ENCODE assay signal across 33 cellular contexts in genomic region chr6:40879169-40879568, GRCh38.
DNase-seq lines count a peak whose midpoint lies in the region; ATAC-seq, FAIRE-seq and TF ChIP-seq lines count a peak whose summit lies in the region.
"Had no signal": no experiment of that assay in that cellular context is flagged by ENCODE, and none has a peak within 500 bp of the region (broad histone marks: within the 10 kb centered on the region; RNA-seq: fewer than 3 reads in every experiment).

No MANE protein-coding gene starts in this region.

- H4K20me1 ChIP-seq in SK-N-SH (ENCODE audit: insufficient read depth) (no peaks in the 10 kb centered on the region), H1 (replicated peaks in 1 of 2; ENCODE audit: control insufficient read depth in 1 of 2, insufficient read depth in 2 of 2, low read length in 2 of 2) (no peaks in the 10 kb centered on the region)
- H4K20me1 ChIP-seq: BLaER1; BLaER1 treated with 17β-estradiol and CSF1 and Interleukin-3, amounts not matched to agents 10 nM and 100 nM had no signal

- intact Hi-C loops in aorta (cut with DNase I) (no loop called here), stomach (cut with DNase I; ENCODE audit: low total_unique reads) (no loop called here)

- no peaks in the 10 kb centered on the region for H3K79me1 ChIP-seq in H1 (ENCODE audit: low read depth, low read length)

- no peak overlapping the region for H3K14ac ChIP-seq in H1 (ENCODE audit: insufficient read length)

- no peaks in the 10 kb centered on the region for H3K23me2 ChIP-seq in H1 (ENCODE audit: low read depth, low read length)

- CTCF ChIA-PET in SK-N-SH (lab: Yijun Ruan, JAX) (no interaction called here), HEK293 (lab: Yijun Ruan, JAX) (interaction anchor here (0.6 kb wide), 1 partner anchor 275 kb away, joined by 4 read pairs; no protein-coding TSS in a partner anchor), H1 (lab: Charles Lee; ENCODE audit: partially characterized antibody) (interaction anchor here (0.6 to 2.0 kb wide), 4 partner anchors 24 to 810 kb away, joined by 3 to 6 read pairs (median 4); no protein-coding TSS in a partner anchor)

- no peak overlapping the region for H4K8ac ChIP-seq in H1 (ENCODE audit: extremely low read depth, insufficient read depth, low read length)

- TF ChIP-seq CTCF in SK-N-SH (IDR thresholded peaks at IDR 0.05) = no peak
- no peak for TF ChIP-seq CTCF in HEK293 (tag by site-specific recombination; IDR thresholded peaks at IDR 0.05)
- TF ChIP-seq CTCF in H1 (IDR thresholded peaks at IDR 0.05; ENCODE audit: control extremely low read depth in 1 of 3, insufficient read depth in 1 of 3, low read depth in 1 of 3, low read length in 3 of 3) = no peak
- TF ChIP-seq CTCF in stomach (IDR thresholded peaks at IDR 0.05) = no peak

- no peak overlapping the region for H2BK5ac ChIP-seq in H1 (ENCODE audit: low read depth, low read length)

- 27% methylated on average over 2 of the region's 2 CpGs for WGBS in SK-N-SH (ENCODE audit: low lambda C conversion rate)
- 97% methylated on average over 2 of the region's 2 CpGs; no CpG with 5 or more reads in 1 of the 2 experiments for WGBS in H1 (ENCODE audit: extremely low coverage in 1 of 2, insufficient coverage in 1 of 2, insufficient read length in 1 of 2, insufficient replicate concordance in 2 of 2, low coverage in 1 of 2, low lambda C conversion rate in 2 of 2, missing lambda C conversion rate in 1 of 2), 2 experiments
- 89 to 96% methylated on average over 2 of the region's 2 CpGs for WGBS in aorta, 2 donors
- WGBS in stomach, 5 donors = 83 to 95% (median 92%) methylated on average over 2 of the region's 2 CpGs

- H3K56ac ChIP-seq in H1 (replicated peaks; ENCODE audit: insufficient read length, low read depth, low read length) = no peak overlapping the region

- H3K27ac ChIP-seq in SK-N-SH (ENCODE audit: low read depth in 2 of 2, low read length in 1 of 2) = no peak overlapping the region
- no peak overlapping the region for H3K27ac ChIP-seq in HEK293 (ENCODE audit: extremely low read depth, low read depth, low read length)
- H3K27ac ChIP-seq in H1 (ENCODE audit: low read depth, low read length) = no peak overlapping the region
- H3K27ac ChIP-seq in aorta (ENCODE audit: low read depth in 1 of 2, low read length in 2 of 2) = no peak overlapping the region
- H3K27ac ChIP-seq in stomach = no peak overlapping the region
- H3K27ac ChIP-seq: 22Rv1; A549; BLaER1; BLaER1 treated with 17β-estradiol and CSF1 and Interleukin-3, amounts not matched to agents 10 nM and 100 nM; C4-2B had no signal

- TF ChIP-seq EP300 in SK-N-SH (IDR thresholded peaks at IDR 0.05; ENCODE audit: borderline replicate concordance in 1 of 2, low read depth in 1 of 2, low read length in 1 of 2) (no peak), H1 (IDR thresholded peaks at IDR 0.05; ENCODE audit: borderline replicate concordance in 1 of 2, low read depth in 2 of 2, low read length in 2 of 2) (no peak), stomach (IDR thresholded peaks at IDR 0.05) (no peak)

- no peaks in the 10 kb centered on the region; the same call in 1 of the 2 replicates for H3K27me3 ChIP-seq in SK-N-SH (ENCODE audit: insufficient read depth)
- no peaks in the 10 kb centered on the region; a peak in 1 of 7 replicates for H3K27me3 ChIP-seq in H1 (replicated peaks in 1 of 4; ENCODE audit: control insufficient read depth in 3 of 4, extremely low read depth in 1 of 4, insufficient read depth in 3 of 4, low read length in 3 of 4)
- H3K27me3 ChIP-seq in aorta (ENCODE audit: control insufficient read depth in 1 of 2, insufficient read depth in 2 of 2, low read length in 1 of 2) = no peaks in the 10 kb centered on the region
- H3K27me3 ChIP-seq in stomach = peaks cover 0 to 13% (median 0%) of the 10 kb centered on the region in 3 donors
- H3K27me3 ChIP-seq: BE2C; BLaER1; BLaER1 treated with 17β-estradiol and CSF1 and Interleukin-3, amounts not matched to agents 10 nM and 100 nM had no signal

- H3K9me3 ChIP-seq in SK-N-SH = 0 out of 2 replicates have a peak, but pooled peaks cover 4% of the 10 kb centered on the region
- H3K9me3 ChIP-seq in HEK293 (ENCODE audit: control insufficient read depth, insufficient read depth, low read depth, low read length) = no peaks in the 10 kb centered on the region
- H3K9me3 ChIP-seq in H1 (ENCODE audit: insufficient read depth in 2 of 2, low read depth in 1 of 2, low read length in 1 of 2) = peaks cover 0 to 6% of the 10 kb centered on the region in 2 experiments; a peak in 2 of 4 replicates
- peaks cover 1% of the 10 kb centered on the region for H3K9me3 ChIP-seq in aorta (ENCODE audit: control insufficient read depth, low read length)
- peaks cover 0 to 7% (median 3%) of the 10 kb centered on the region in 4 donors for H3K9me3 ChIP-seq in stomach

- no peak overlapping the region for H2BK20ac ChIP-seq in H1 (ENCODE audit: low read length)

- no peaks in the 10 kb centered on the region for H3K36me3 ChIP-seq in SK-N-SH (replicated peaks in 1 of 2; ENCODE audit: control insufficient read depth in 1 of 2, insufficient read depth in 2 of 2, low read length in 1 of 2)
- no peaks in the 10 kb centered on the region for H3K36me3 ChIP-seq in HEK293 (ENCODE audit: control insufficient read depth in 2 of 2, insufficient read depth in 1 of 2, low read length in 2 of 2)
- no peaks in the 10 kb centered on the region for H3K36me3 ChIP-seq in H1 (ENCODE audit: control insufficient read depth in 2 of 4, insufficient read depth in 4 of 4, low read length in 3 of 4)
- no peaks in the 10 kb centered on the region for H3K36me3 ChIP-seq in aorta (ENCODE audit: control insufficient read depth in 1 of 2, insufficient read depth in 2 of 2, low read length in 1 of 2)
- no peaks in the 10 kb centered on the region for H3K36me3 ChIP-seq in stomach
- H3K36me3 ChIP-seq: BE2C; BLaER1; BLaER1 treated with 17β-estradiol and CSF1 and Interleukin-3, amounts not matched to agents 10 nM and 100 nM had no signal

- TF ChIP-seq RAD21 in SK-N-SH (IDR thresholded peaks at IDR 0.05; ENCODE audit: low read length) = no peak
- TF ChIP-seq RAD21 in H1 (IDR thresholded peaks at IDR 0.05 in 1 of 2, conservative IDR thresholded peaks at IDR 0.05 in 1 of 2; ENCODE audit: low read depth in 2 of 2, low read length in 2 of 2) = no peak

- DNase-seq in SK-N-SH (no peak), H1 (ENCODE audit: low read depth in 1 of 2, low spot score in 2 of 2) (no peak), aorta (no peak), stomach (no peak)
- DNase-seq: 8988T; ACHN; AML-193; BE2C; C1 segment of cervical spinal cord; Caco-2; Calu3; CD4-positive, alpha-beta memory T cell; CD4-positive, alpha-beta T cell; CD4-positive, CD25-positive, alpha-beta regulatory T cell; CD8-positive, alpha-beta memory T cell; CD8-positive, alpha-beta T cell; COR-L47; DMS 273 treated with DMSO at 0.1 percent for 48 hours; DMS153; DMS53; DMS79; DMS79 treated with DMSO at 0.1 percent for 48 hours; DND-41; EL had no signal

- H2AK5ac ChIP-seq in H1 (ENCODE audit: low read depth, low read length) = no peak overlapping the region

- H3K4me3 ChIP-seq in SK-N-SH (ENCODE audit: low read depth in 2 of 2, low read length in 1 of 2) (no peak overlapping the region), HEK293 (ENCODE audit: low read depth, low read length) (no peak overlapping the region), H1 (ENCODE audit: extremely low read depth in 1 of 4, insufficient read depth in 2 of 4, low read depth in 3 of 4, low read length in 4 of 4) (no peak overlapping the region), aorta (ENCODE audit: low read length in 2 of 2) (no peak overlapping the region), stomach (no peak overlapping the region)
- H3K4me3 ChIP-seq: A549; BLaER1; BLaER1 treated with 17β-estradiol and CSF1 and Interleukin-3, amounts not matched to agents 10 nM and 100 nM had no signal

- H4K5ac ChIP-seq in H1 (ENCODE audit: insufficient read length, low read depth, low read length) = no peak overlapping the region

- no peak for ATAC-seq in SK-N-SH treated with all-trans-retinoic acid at 6 μM for 48 hours
- ATAC-seq in aorta (ENCODE audit: low FRiP score) = no peak
- ATAC-seq: A549; CD8-positive, alpha-beta T cell had no signal

- H3K18ac ChIP-seq in H1 (ENCODE audit: extremely low read depth, low read length) = no peak overlapping the region

- H2BK12ac ChIP-seq in H1 (ENCODE audit: low read depth, low read length) = no peak overlapping the region

- no peak overlapping the region for H3K9ac ChIP-seq in SK-N-SH
- no peak overlapping the region for H3K9ac ChIP-seq in H1 (replicated peaks in 1 of 4; ENCODE audit: extremely low read depth in 1 of 4, low read depth in 3 of 4, low read length in 3 of 4)
- H3K9ac ChIP-seq: BLaER1; BLaER1 treated with 17β-estradiol and CSF1 and Interleukin-3, amounts not matched to agents 10 nM and 100 nM had no signal

- H3K4me1 ChIP-seq in SK-N-SH (ENCODE audit: control insufficient read depth in 1 of 2, insufficient read depth in 2 of 2, low read depth in 1 of 2, low read length in 1 of 2) (peaks cover 0 to 22% of the 10 kb centered on the region in 2 experiments; a peak in 2 of 4 replicates), HEK293 (ENCODE audit: control insufficient read depth, insufficient read depth, low read length) (peaks cover 4% of the 10 kb centered on the region; the same call in 1 of the 2 replicates), H1 (replicated peaks in 1 of 4; ENCODE audit: control insufficient read depth in 3 of 4, insufficient read depth in 4 of 4, low read length in 3 of 4) (no peaks in the 10 kb centered on the region), aorta (ENCODE audit: control insufficient read depth in 1 of 2, insufficient read depth in 2 of 2, low read length in 2 of 2) (no peaks in the 10 kb centered on the region), stomach (no peaks in the 10 kb centered on the region)
- H3K4me1 ChIP-seq: A549, Caco-2 had no signal

- no peak for FAIRE-seq in H1 (lab: Jason Lieb, UNC)
- FAIRE-seq: A204.1, A549, D721Med had no signal

- H4K91ac ChIP-seq in H1 (replicated peaks; ENCODE audit: insufficient read length, low read length) = no peak overlapping the region

- TF ChIP-seq POLR2A in H1 (IDR thresholded peaks at IDR 0.05; ENCODE audit: control extremely low read depth in 1 of 2, low read depth in 2 of 2, low read length in 2 of 2) (no peak), stomach (IDR thresholded peaks at IDR 0.05) (no peak)

- H3K4me2 ChIP-seq in SK-N-SH (no peak overlapping the region), H1 (ENCODE audit: insufficient read depth in 1 of 2, low read depth in 2 of 2, low read length in 2 of 2) (no peak overlapping the region)
- H3K4me2 ChIP-seq: A549; BLaER1; BLaER1 treated with 17β-estradiol and CSF1 and Interleukin-3, amounts not matched to agents 10 nM and 100 nM had no signal

- POLR2A ChIA-PET in SK-N-SH (lab: Yijun Ruan, JAX) = no interaction called here
- POLR2A ChIA-PET in HEK293 (lab: Yijun Ruan, JAX) = no interaction called here
- POLR2A ChIA-PET in H1 (lab: Charles Lee; ENCODE audit: partially characterized antibody) = interaction anchor here (0.6 kb wide), 1 partner anchor 25 kb away, joined by 3 read pairs; no protein-coding TSS in a partner anchor

- no peaks in the 10 kb centered on the region for H3K79me2 ChIP-seq in SK-N-SH (ENCODE audit: insufficient read depth)
- no peaks in the 10 kb centered on the region for H3K79me2 ChIP-seq in H1 (ENCODE audit: control insufficient read depth in 1 of 2, insufficient read depth in 2 of 2, low read length in 2 of 2)

- H2BK15ac ChIP-seq in H1 (ENCODE audit: low read length) = no peak overlapping the region

- H2BK120ac ChIP-seq in H1 (replicated peaks; ENCODE audit: low read depth, low read length) = no peak overlapping the region

- no peaks in the 10 kb centered on the region for H3K9me2 ChIP-seq in SK-N-SH

- H3K23ac ChIP-seq in H1 (ENCODE audit: insufficient read length) = no peak overlapping the region

- no peak overlapping the region for H3K4ac ChIP-seq in H1 (replicated peaks; ENCODE audit: insufficient read length, low read depth, low read length)

- H2AFZ ChIP-seq in SK-N-SH (ENCODE audit: low read depth) = no peak overlapping the region
- H2AFZ ChIP-seq in H1 (ENCODE audit: low read length) = no peak overlapping the region

- H3F3A ChIP-seq in SK-N-SH (replicated peaks; ENCODE audit: insufficient read depth) = no peaks in the 10 kb centered on the region
